ENCODE assay signal across 22 cellular contexts in the genomic region with DNA sequence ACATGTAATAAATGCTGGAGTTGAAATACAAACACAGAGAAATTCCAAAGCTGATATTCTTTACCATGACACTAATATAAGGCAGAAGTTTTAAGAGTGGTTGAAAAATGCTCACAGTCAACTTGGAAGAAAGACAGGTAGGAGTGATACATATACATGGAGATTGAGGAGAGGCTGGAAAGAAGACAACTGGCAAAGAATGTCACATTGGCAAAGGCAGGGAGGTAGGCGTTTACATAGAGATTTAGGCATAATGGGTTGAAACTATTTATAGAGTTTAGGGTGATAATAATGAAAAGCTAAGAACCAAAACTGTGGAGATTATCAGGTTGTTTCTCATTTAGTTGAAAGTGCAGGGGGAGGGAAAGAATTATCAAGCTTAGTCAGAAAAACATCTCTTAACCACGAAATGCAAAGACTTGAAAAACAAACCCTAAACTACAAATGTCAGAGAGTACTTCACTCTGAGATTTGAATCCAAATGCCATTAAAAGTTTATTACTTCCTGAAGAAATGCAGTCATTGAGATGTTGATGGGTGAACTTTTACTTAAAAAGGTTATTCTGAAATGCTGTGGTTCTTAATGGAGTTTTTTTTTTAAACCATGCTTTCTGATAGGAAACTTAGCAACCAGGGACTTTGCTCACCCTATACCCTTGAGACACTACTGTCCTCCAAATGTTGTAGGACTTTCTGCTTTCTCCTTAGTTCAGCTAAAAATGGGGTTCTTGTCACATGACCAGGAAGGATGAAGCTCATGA.
DNase-seq lines count a peak whose midpoint lies in the region; ATAC-seq and TF ChIP-seq lines count a peak whose summit lies in the region.
"Had no signal": no experiment of that assay in that cellular context is flagged by ENCODE, and none has a peak within 500 bp of the region (broad histone marks: within the 10 kb centered on the region; RNA-seq: fewer than 3 reads in every experiment).

No MANE protein-coding gene starts in this region.

- H3K9me3 ChIP-seq in A673 (ENCODE audit: low read depth, low read length, poor library complexity, severe bottlenecking) (no peaks in the 10 kb centered on the region), endodermal cell (ENCODE audit: control insufficient read depth, low read length) (peaks cover 41% of the 10 kb centered on the region), smooth muscle cell (replicated peaks; ENCODE audit: low read depth) (no peaks in the 10 kb centered on the region)
- H3K9me3 ChIP-seq: BE2C, HAP-1 had no signal

- H3K27me3 ChIP-seq in A673 (replicated peaks; ENCODE audit: insufficient read depth, low read depth, low read length, poor library complexity): no peaks in the 10 kb centered on the region
- no peaks in the 10 kb centered on the region for H3K27me3 ChIP-seq in endodermal cell (ENCODE audit: control insufficient read depth, insufficient read depth, low read length, poor library complexity, severe bottlenecking)
- no peaks in the 10 kb centered on the region for H3K27me3 ChIP-seq in smooth muscle cell (ENCODE audit: low read depth)
- H3K27me3 ChIP-seq: BE2C had no signal

- BruUV-seq in A673 (replicated peaks; lab: Mats Ljungman, UMichigan): no TSS peak

- intact Hi-C loops in A673 (cut with micrococcal nuclease; ENCODE audit: unreplicated experiment): no loop called here

- H3K4me3 Mint-ChIP-seq in WTC11: no peak overlapping the region
- H3K4me3 Mint-ChIP-seq in endodermal cell: no peak overlapping the region
- H3K4me3 Mint-ChIP-seq: CD4-positive, alpha-beta memory T cell; HFFc6 had no signal

- H4K20me1 ChIP-seq in smooth muscle cell (ENCODE audit: low read depth): no peaks in the 10 kb centered on the region

- peaks cover 24% of the 10 kb centered on the region for H3K9me3 Mint-ChIP-seq in WTC11
- H3K9me3 Mint-ChIP-seq in endodermal cell: peaks cover 45% of the 10 kb centered on the region

- H3K79me2 ChIP-seq in smooth muscle cell (ENCODE audit: low read depth): no peaks in the 10 kb centered on the region

- peaks cover 24% of the 10 kb centered on the region for H3K36me3 Mint-ChIP-seq in WTC11
- peaks cover 31% of the 10 kb centered on the region for H3K36me3 Mint-ChIP-seq in endodermal cell (ENCODE audit: low read depth)

- DNase-seq in A673 (ENCODE audit: low spot score): peak; percentile 75
- DNase-seq in WTC11 (ENCODE audit: low spot score): no peak
- no peak for DNase-seq in endodermal cell
- no peak for DNase-seq in smooth muscle cell (lab: John Stamatoyannopoulos, UW; ENCODE audit: unreplicated experiment)
- DNase-seq in NCI-H2081 (lab: John Stamatoyannopoulos, UW): no peak
- no peak for DNase-seq in iPS-NIHi7 (ENCODE audit: extremely low spot score)
- no peak for DNase-seq in activated naive CD4-positive, alpha-beta T cell treated with anti-CD3 and anti-CD28 coated beads, Interleukin-2, amount 50 U/mL, for 16 hours
- DNase-seq: ACHN; AML-193; BE2C; C1 segment of cervical spinal cord; Calu3; CD4-positive, alpha-beta memory T cell; COR-L47; DMS53; DMS79 treated with DMSO at 0.1 percent for 48 hours; GF-D8; GOT3; HFFc6 had no signal

- CTCF ChIA-PET in A673 (lab: Charles Lee) (no interaction called here), WTC11 (lab: Charles Lee) (no interaction called here)

- WGBS in endodermal cell (ENCODE audit: insufficient coverage in 1 of 2, insufficient read length in 1 of 2), 2 experiments: 90 to 92% methylated on average over 2 of the region's 2 CpGs
- WGBS in smooth muscle cell (ENCODE audit: low lambda C conversion rate): 18% methylated on average over 2 of the region's 2 CpGs

- peak overlapping the region; percentile 65 for H3K27ac ChIP-seq in A673 (ENCODE audit: low read depth, low read length, poor library complexity, severe bottlenecking)
- no peak overlapping the region for H3K27ac ChIP-seq in endodermal cell (ENCODE audit: low read depth, low read length)
- H3K27ac ChIP-seq in smooth muscle cell (ENCODE audit: low read depth): no peak overlapping the region
- H3K27ac ChIP-seq: 22Rv1 had no signal

- H2AFZ ChIP-seq in smooth muscle cell (ENCODE audit: low read depth): no peak overlapping the region

- ATAC-seq in WTC11 (no peak), esophagus mucosa (no peak)

- H3K36me3 ChIP-seq in A673 (ENCODE audit: insufficient read depth, low read length, poor library complexity, severe bottlenecking) (no peaks in the 10 kb centered on the region), endodermal cell (ENCODE audit: control insufficient read depth, insufficient read depth, low read length) (no peaks in the 10 kb centered on the region), smooth muscle cell (ENCODE audit: low read depth) (no peaks in the 10 kb centered on the region)
- H3K36me3 ChIP-seq: BE2C, HAP-1 had no signal

- H3K27me3 Mint-ChIP-seq in WTC11 (ENCODE audit: low read depth): no peaks in the 10 kb centered on the region; the same call in 1 of the 2 replicates
- no peaks in the 10 kb centered on the region for H3K27me3 Mint-ChIP-seq in endodermal cell (ENCODE audit: insufficient read depth)
- H3K27me3 Mint-ChIP-seq: CD4-positive, alpha-beta memory T cell had no signal

- H3K4me2 ChIP-seq in smooth muscle cell: peak overlapping the region; percentile 7

- no peaks in the 10 kb centered on the region for H3F3A ChIP-seq in smooth muscle cell (ENCODE audit: low read depth)

- POLR2A ChIA-PET in A673 (lab: Charles Lee; ENCODE audit: low non-redundant PET) (no interaction called here), WTC11 (lab: Charles Lee) (no interaction called here)

- H3K4me1 Mint-ChIP-seq in WTC11 (peaks cover 31% of the 10 kb centered on the region), endodermal cell (peaks cover 19% of the 10 kb centered on the region)
- H3K4me1 Mint-ChIP-seq: CD4-positive, alpha-beta memory T cell had no signal

- no peak for TF ChIP-seq CTCF in A673 (conservative IDR thresholded peaks at IDR 0.05; ENCODE audit: low read depth, low read length)
- TF ChIP-seq CTCF in WTC11 (IDR thresholded peaks at IDR 0.05): no peak
- no peak for TF ChIP-seq CTCF in endodermal cell (conservative IDR thresholded peaks at IDR 0.05)
- TF ChIP-seq CTCF in smooth muscle cell (IDR thresholded peaks at IDR 0.05; ENCODE audit: borderline replicate concordance, insufficient read depth, poor library complexity, severe bottlenecking): no peak

- H3K4me3 ChIP-seq in A673 (ENCODE audit: low read depth, low read length, poor library complexity, severe bottlenecking) (no peak overlapping the region), endodermal cell (ENCODE audit: low read length) (peak overlapping the region; percentile 50), smooth muscle cell (no peak overlapping the region)
- H3K4me3 ChIP-seq: HAP-1 had no signal

- H3K9ac ChIP-seq in endodermal cell (ENCODE audit: extremely low read depth, low read length, poor library complexity, severe bottlenecking) (no peak overlapping the region), smooth muscle cell (ENCODE audit: low read depth) (no peak overlapping the region)

- peak overlapping the region; percentile 5 for H3K27ac Mint-ChIP-seq in WTC11
- no peak overlapping the region for H3K27ac Mint-ChIP-seq in endodermal cell
- H3K27ac Mint-ChIP-seq: CD4-positive, alpha-beta memory T cell; HFFc6 had no signal

- peaks cover 21% of the 10 kb centered on the region for H3K4me1 ChIP-seq in A673 (ENCODE audit: insufficient read depth, low read length, poor library complexity, severe bottlenecking)
- H3K4me1 ChIP-seq in endodermal cell (ENCODE audit: control insufficient read depth, insufficient read depth, low read length): peaks cover under 1% of the 10 kb centered on the region
- H3K4me1 ChIP-seq in smooth muscle cell (ENCODE audit: low read depth): no peaks in the 10 kb centered on the region
- H3K4me1 ChIP-seq: BE2C, HAP-1 had no signal

TF ChIP-seq in WTC11, 78 proteins besides CTCF, POLR2A, EP300 and RAD21 (continues in another document):
- TF ChIP-seq ZNF138 (CRISPR knock-in tag; conservative IDR thresholded peaks at IDR 0.05) (no peak), RELA (CRISPR knock-in tag; IDR thresholded peaks at IDR 0.05; ENCODE audit: borderline replicate concordance) (no peak), GRHL2 (CRISPR knock-in tag; IDR thresholded peaks at IDR 0.05; ENCODE audit: insufficient replicate concordance, severe bottlenecking) (no peak), CBFB (CRISPR knock-in tag; IDR thresholded peaks at IDR 0.05; ENCODE audit: low read depth) (no peak), SP1 (CRISPR knock-in tag; conservative IDR thresholded peaks at IDR 0.05) (no peak), FOXJ3 (CRISPR knock-in tag; IDR thresholded peaks at IDR 0.05; ENCODE audit: borderline replicate concordance) (no peak), TP53 (CRISPR knock-in tag; IDR thresholded peaks at IDR 0.05) (no peak), ZNF671 (CRISPR knock-in tag; IDR thresholded peaks at IDR 0.05) (no peak)
- TF ChIP-seq, protein P1, sequence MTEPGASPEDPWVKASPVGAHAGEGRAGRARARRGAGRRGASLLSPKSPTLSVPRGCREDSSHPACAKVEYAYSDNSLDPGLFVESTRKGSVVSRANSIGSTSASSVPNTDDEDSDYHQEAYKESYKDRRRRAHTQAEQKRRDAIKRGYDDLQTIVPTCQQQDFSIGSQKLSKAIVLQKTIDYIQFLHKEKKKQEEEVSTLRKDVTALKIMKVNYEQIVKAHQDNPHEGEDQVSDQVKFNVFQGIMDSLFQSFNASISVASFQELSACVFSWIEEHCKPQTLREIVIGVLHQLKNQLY (CRISPR knock-in tag; IDR thresholded peaks at IDR 0.05): no peak
- TF ChIP-seq, protein P2, sequence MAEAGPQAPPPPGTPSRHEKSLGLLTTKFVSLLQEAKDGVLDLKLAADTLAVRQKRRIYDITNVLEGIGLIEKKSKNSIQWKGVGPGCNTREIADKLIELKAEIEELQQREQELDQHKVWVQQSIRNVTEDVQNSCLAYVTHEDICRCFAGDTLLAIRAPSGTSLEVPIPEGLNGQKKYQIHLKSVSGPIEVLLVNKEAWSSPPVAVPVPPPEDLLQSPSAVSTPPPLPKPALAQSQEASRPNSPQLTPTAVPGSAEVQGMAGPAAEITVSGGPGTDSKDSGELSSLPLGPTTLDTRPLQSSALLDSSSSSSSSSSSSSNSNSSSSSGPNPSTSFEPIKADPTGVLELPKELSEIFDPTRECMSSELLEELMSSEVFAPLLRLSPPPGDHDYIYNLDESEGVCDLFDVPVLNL (CRISPR knock-in tag; IDR thresholded peaks at IDR 0.05; ENCODE audit: borderline replicate concordance, low read depth): no peak
- TF ChIP-seq, protein P3, sequence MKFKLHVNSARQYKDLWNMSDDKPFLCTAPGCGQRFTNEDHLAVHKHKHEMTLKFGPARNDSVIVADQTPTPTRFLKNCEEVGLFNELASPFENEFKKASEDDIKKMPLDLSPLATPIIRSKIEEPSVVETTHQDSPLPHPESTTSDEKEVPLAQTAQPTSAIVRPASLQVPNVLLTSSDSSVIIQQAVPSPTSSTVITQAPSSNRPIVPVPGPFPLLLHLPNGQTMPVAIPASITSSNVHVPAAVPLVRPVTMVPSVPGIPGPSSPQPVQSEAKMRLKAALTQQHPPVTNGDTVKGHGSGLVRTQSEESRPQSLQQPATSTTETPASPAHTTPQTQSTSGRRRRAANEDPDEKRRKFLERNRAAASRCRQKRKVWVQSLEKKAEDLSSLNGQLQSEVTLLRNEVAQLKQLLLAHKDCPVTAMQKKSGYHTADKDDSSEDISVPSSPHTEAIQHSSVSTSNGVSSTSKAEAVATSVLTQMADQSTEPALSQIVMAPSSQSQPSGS (CRISPR knock-in tag; IDR thresholded peaks at IDR 0.05; ENCODE audit: borderline replicate concordance, low read depth): no peak
